In genomic region chrX:7972586-7972985, GRCh38 we compare ENCODE assay signal across 21 cellular contexts. TPM values are rescaled to one million over a fixed set of nuclear protein-coding genes. Genes with fewer than 3 reads are reported as not detected.
A peak's percentile ranks its signal among the peaks of the same experiment; 100 is the strongest.
DNase-seq lines count a peak whose midpoint lies in the region; ATAC-seq and TF ChIP-seq lines count a peak whose summit lies in the region.
"Had no signal": no experiment of that assay in that cellular context is flagged by ENCODE, and none has a peak within 500 bp of the region (broad histone marks: within the 10 kb centered on the region; RNA-seq: fewer than 3 reads in every experiment).

No MANE protein-coding gene starts in this region.

- in situ Hi-C loops in SK-MEL-5 (cut with HindIII; ENCODE audit: low pct_unique_long_range_greater_than_20kb, low sequenced_read_pairs), result no loop called here

- TF ChIP-seq CTCF in fibroblast of mammary gland (conservative IDR thresholded peaks at IDR 0.05; ENCODE audit: control insufficient read depth, insufficient read depth, low read depth, low read length), result no peak

- ATAC-seq in Right ventricle myocardium superior (ENCODE audit: poor library complexity) (no peak), GM18498 (IDR thresholded peaks at IDR 0.05; ENCODE audit: unreplicated experiment) (no peak), GM21390 (IDR thresholded peaks at IDR 0.05; ENCODE audit: unreplicated experiment) (no peak)
- ATAC-seq: A549, PC-3 had no signal

- intact Hi-C loops in Right ventricle myocardium superior (cut with DNase I), result no loop called here

- no peak overlapping the region for H3K4me3 ChIP-seq in fibroblast of mammary gland (ENCODE audit: control insufficient read depth, low read depth, low read length)
- H3K4me3 ChIP-seq: A549, BLaER1, HAP-1 had no signal

- peak; percentile 35 for DNase-seq in ELF-1 (ENCODE audit: low read depth, low spot score)
- DNase-seq in SK-MEL-5 (ENCODE audit: low read depth, low spot score), result peak; percentile 4
- DNase-seq in fibroblast of mammary gland (ENCODE audit: low read depth), result peak; percentile 45
- DNase-seq in renal cortical epithelial cell (ENCODE audit: low read depth), result peak; percentile 7
- DNase-seq in Right ventricle myocardium superior, result no peak
- DNase-seq in NCI-H345 treated with DMSO at 0.1 percent for 48 hours (lab: John Stamatoyannopoulos, UW; ENCODE audit: unreplicated experiment), result no peak
- DNase-seq: Calu3; CD4-positive, alpha-beta memory T cell; KG1; NCI-H1105 treated with DMSO at 0.1 percent for 48 hours; NCI-H1694 treated with DMSO at 0.1 percent for 48 hours; NCI-H2107; NCI-H510A treated with DMSO at 0.1 percent for 48 hours; NCI-H774; PC-3; RPMI8226 had no signal

RNA-seq across cellular contexts. Expression of gene PNPLA4, which starts 45.4 kb away (rescaled TPM):
- total RNA-seq in SK-MEL-5 (2014; rRNA removed; shearing (Covaris generic)), result 23.3 and 38.6 TPM in 2 replicates
- polyA plus RNA-seq in SK-MEL-5 (2015; cell fraction: cytosol; rRNA removed), result 25.7 and 28.9 TPM in 2 replicates
- polyA plus RNA-seq in SK-MEL-5 (2015; cell fraction: nucleus; rRNA removed), result 3.9 and 7.6 TPM in 2 replicates
- total RNA-seq in renal cortical epithelial cell (14.1 and 36.1 TPM in 2 replicates), Right ventricle myocardium superior (34.9 TPM)

Comparison
In these comparisons a context has a peak if more than half of its experiments do, and no peak if none do; other contexts are left out.
1. DNase-seq: peak in ELF-1 (single experiment), SK-MEL-5 (single experiment), fibroblast of mammary gland (single experiment) and renal cortical epithelial cell (single experiment); none in Right ventricle myocardium superior (single experiment) and NCI-H345 treated with DMSO at 0.1 percent for 48 hours (single experiment).